2 cellular contexts compared by ENCODE assay signal in the genomic region with DNA sequence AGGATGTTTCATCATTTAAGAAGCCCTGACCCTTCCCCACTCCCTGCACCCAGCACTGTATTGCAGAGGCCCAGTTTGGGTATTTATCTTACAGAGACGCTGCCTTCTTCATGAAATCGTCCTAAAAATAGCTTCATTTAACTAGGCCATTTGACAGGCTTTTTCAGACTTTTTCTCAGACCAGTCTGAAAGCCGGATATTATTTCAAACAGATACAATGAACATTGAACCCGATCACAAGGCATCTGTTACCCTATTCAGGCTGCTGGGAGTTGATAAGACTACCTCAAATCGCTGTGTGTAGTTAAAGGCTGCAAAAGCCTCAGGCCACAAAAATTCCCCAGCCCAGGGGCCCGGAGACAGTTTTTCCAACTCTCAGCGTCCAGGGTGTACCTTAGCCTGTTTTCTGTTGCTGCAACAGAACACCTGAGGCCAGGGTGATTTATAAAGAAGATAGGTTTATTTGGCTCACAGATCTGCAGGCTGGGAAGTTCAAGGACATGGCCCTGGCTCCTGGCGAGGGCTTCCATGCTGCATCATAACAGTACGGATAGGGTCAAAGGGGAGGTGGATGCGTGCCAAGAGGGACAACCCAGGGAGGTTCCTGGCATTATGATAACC.
TF ChIP-seq lines count a peak whose summit lies in the region.

No MANE protein-coding gene starts in this region.

TF ChIP-seq in K562, 482 proteins besides CTCF, POLR2A, EP300 and RAD21 (continued from another document and continues in another):
- TF ChIP-seq STAT5A (IDR thresholded peaks at IDR 0.05; ENCODE audit: borderline replicate concordance, low read length) (peak; percentile 65), KLF16 (IDR thresholded peaks at IDR 0.05) (peak; percentile 74), ZNF584 (CRISPR knock-in tag; IDR thresholded peaks at IDR 0.05; ENCODE audit: low read depth) (no peak), GABPB1 (CRISPR knock-in tag; IDR thresholded peaks at IDR 0.05) (no peak), HMGN3 (IDR thresholded peaks at IDR 0.05; ENCODE audit: borderline replicate concordance, extremely low read depth, insufficient read length, low read depth, low read length) (no peak), GTF2E2 (tag; IDR thresholded peaks at IDR 0.05) (peak; percentile 39; the same call in 1 of the 2 replicates), EHMT2 (IDR thresholded peaks at IDR 0.05) (no peak), MEF2A (IDR thresholded peaks at IDR 0.05; ENCODE audit: control insufficient read depth, low read depth, low read length) (peak; percentile 87), NR2C1 (IDR thresholded peaks at IDR 0.05) (peak; percentile 43; the same call in 1 of the 2 replicates), NR2C1 (tag; IDR thresholded peaks at IDR 0.05) (0 out of 2 replicates have a peak, but pooled peaks have one; percentile 20), SMAD4 (CRISPR knock-in tag; conservative IDR thresholded peaks at IDR 0.05) (peak; percentile 81), ARNT (IDR thresholded peaks at IDR 0.05) (peak in 1 of 2 experiments; percentile 26; a peak in 1 of 4 replicates), SMAD3 (CRISPR knock-in tag; conservative IDR thresholded peaks at IDR 0.05) (no peak), CSDE1 (IDR thresholded peaks at IDR 0.05) (no peak), TEAD1 (CRISPR knock-in tag; IDR thresholded peaks at IDR 0.05) (peak in 1 of 2 experiments; percentile 9; a peak in 1 of 4 replicates), MTA2 (IDR thresholded peaks at IDR 0.05; ENCODE audit: low read depth) (peak; percentile 64), CREB1 (IDR thresholded peaks at IDR 0.05) (peak; percentile 13; the same call in 1 of the 2 replicates), CREB1 (CRISPR knock-in tag; IDR thresholded peaks at IDR 0.05) (no peak)
- TF ChIP-seq, protein P1, sequence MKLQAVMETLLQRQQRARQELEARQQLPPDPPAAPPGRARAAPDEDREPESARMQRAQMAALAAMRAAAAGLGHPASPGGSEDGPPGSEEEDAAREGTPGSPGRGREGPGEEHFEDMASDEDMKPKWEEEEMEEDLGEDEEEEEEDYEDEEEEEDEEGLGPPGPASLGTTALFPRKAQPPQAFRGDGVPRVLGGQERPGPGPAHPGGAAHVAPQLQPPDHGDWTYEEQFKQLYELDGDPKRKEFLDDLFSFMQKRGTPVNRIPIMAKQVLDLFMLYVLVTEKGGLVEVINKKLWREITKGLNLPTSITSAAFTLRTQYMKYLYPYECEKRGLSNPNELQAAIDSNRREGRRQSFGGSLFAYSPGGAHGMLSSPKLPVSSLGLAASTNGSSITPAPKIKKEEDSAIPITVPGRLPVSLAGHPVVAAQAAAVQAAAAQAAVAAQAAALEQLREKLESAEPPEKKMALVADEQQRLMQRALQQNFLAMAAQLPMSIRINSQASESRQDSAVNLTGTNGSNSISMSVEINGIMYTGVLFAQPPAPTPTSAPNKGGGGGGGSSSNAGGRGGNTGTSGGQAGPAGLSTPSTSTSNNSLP (IDR thresholded peaks at IDR 0.05; ENCODE audit: borderline replicate concordance, low read depth, low read length): no peak
- TF ChIP-seq, protein P2, sequence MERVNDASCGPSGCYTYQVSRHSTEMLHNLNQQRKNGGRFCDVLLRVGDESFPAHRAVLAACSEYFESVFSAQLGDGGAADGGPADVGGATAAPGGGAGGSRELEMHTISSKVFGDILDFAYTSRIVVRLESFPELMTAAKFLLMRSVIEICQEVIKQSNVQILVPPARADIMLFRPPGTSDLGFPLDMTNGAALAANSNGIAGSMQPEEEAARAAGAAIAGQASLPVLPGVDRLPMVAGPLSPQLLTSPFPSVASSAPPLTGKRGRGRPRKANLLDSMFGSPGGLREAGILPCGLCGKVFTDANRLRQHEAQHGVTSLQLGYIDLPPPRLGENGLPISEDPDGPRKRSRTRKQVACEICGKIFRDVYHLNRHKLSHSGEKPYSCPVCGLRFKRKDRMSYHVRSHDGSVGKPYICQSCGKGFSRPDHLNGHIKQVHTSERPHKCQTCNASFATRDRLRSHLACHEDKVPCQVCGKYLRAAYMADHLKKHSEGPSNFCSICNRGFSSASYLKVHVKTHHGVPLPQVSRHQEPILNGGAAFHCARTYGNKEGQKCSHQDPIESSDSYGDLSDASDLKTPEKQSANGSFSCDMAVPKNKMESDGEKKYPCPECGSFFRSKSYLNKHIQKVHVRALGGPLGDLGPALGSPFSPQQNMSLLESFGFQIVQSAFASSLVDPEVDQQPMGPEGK (CRISPR knock-in tag; IDR thresholded peaks at IDR 0.05; ENCODE audit: borderline replicate concordance): no peak
- TF ChIP-seq, protein P3, sequence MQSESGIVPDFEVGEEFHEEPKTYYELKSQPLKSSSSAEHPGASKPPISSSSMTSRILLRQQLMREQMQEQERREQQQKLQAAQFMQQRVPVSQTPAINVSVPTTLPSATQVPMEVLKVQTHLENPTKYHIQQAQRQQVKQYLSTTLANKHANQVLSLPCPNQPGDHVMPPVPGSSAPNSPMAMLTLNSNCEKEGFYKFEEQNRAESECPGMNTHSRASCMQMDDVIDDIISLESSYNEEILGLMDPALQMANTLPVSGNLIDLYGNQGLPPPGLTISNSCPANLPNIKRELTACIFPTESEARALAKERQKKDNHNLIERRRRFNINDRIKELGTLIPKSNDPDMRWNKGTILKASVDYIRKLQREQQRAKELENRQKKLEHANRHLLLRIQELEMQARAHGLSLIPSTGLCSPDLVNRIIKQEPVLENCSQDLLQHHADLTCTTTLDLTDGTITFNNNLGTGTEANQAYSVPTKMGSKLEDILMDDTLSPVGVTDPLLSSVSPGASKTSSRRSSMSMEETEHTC (IDR thresholded peaks at IDR 0.05): no peak
- TF ChIP-seq, protein P4, sequence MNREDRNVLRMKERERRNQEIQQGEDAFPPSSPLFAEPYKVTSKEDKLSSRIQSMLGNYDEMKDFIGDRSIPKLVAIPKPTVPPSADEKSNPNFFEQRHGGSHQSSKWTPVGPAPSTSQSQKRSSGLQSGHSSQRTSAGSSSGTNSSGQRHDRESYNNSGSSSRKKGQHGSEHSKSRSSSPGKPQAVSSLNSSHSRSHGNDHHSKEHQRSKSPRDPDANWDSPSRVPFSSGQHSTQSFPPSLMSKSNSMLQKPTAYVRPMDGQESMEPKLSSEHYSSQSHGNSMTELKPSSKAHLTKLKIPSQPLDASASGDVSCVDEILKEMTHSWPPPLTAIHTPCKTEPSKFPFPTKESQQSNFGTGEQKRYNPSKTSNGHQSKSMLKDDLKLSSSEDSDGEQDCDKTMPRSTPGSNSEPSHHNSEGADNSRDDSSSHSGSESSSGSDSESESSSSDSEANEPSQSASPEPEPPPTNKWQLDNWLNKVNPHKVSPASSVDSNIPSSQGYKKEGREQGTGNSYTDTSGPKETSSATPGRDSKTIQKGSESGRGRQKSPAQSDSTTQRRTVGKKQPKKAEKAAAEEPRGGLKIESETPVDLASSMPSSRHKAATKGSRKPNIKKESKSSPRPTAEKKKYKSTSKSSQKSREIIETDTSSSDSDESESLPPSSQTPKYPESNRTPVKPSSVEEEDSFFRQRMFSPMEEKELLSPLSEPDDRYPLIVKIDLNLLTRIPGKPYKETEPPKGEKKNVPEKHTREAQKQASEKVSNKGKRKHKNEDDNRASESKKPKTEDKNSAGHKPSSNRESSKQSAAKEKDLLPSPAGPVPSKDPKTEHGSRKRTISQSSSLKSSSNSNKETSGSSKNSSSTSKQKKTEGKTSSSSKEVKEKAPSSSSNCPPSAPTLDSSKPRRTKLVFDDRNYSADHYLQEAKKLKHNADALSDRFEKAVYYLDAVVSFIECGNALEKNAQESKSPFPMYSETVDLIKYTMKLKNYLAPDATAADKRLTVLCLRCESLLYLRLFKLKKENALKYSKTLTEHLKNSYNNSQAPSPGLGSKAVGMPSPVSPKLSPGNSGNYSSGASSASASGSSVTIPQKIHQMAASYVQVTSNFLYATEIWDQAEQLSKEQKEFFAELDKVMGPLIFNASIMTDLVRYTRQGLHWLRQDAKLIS (CRISPR knock-in tag; IDR thresholded peaks at IDR 0.05): no peak

TF ChIP-seq in HepG2, 621 proteins besides CTCF, POLR2A, EP300 and RAD21 (continued from another document and continues in another):
- TF ChIP-seq, protein P5, sequence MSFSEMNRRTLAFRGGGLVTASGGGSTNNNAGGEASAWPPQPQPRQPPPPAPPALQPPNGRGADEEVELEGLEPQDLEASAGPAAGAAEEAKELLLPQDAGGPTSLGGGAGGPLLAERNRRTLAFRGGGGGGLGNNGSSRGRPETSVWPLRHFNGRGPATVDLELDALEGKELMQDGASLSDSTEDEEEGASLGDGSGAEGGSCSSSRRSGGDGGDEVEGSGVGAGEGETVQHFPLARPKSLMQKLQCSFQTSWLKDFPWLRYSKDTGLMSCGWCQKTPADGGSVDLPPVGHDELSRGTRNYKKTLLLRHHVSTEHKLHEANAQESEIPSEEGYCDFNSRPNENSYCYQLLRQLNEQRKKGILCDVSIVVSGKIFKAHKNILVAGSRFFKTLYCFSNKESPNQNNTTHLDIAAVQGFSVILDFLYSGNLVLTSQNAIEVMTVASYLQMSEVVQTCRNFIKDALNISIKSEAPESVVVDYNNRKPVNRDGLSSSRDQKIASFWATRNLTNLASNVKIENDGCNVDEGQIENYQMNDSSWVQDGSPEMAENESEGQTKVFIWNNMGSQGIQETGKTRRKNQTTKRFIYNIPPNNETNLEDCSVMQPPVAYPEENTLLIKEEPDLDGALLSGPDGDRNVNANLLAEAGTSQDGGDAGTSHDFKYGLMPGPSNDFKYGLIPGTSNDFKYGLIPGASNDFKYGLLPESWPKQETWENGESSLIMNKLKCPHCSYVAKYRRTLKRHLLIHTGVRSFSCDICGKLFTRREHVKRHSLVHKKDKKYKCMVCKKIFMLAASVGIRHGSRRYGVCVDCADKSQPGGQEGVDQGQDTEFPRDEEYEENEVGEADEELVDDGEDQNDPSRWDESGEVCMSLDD (CRISPR knock-in tag; IDR thresholded peaks at IDR 0.05; ENCODE audit: borderline replicate concordance): no peak
- 0 out of 2 replicates have a peak, but pooled peaks have one; percentile 18 for TF ChIP-seq FOXJ3 (CRISPR knock-in tag; IDR thresholded peaks at IDR 0.05; ENCODE audit: borderline replicate concordance)
- peak; percentile 84 to 87 for TF ChIP-seq NR2F1 (CRISPR knock-in tag; IDR thresholded peaks at IDR 0.05)
- no peak for TF ChIP-seq RFX5 (IDR thresholded peaks at IDR 0.05; ENCODE audit: low read depth, low read length)
- TF ChIP-seq, protein P6, sequence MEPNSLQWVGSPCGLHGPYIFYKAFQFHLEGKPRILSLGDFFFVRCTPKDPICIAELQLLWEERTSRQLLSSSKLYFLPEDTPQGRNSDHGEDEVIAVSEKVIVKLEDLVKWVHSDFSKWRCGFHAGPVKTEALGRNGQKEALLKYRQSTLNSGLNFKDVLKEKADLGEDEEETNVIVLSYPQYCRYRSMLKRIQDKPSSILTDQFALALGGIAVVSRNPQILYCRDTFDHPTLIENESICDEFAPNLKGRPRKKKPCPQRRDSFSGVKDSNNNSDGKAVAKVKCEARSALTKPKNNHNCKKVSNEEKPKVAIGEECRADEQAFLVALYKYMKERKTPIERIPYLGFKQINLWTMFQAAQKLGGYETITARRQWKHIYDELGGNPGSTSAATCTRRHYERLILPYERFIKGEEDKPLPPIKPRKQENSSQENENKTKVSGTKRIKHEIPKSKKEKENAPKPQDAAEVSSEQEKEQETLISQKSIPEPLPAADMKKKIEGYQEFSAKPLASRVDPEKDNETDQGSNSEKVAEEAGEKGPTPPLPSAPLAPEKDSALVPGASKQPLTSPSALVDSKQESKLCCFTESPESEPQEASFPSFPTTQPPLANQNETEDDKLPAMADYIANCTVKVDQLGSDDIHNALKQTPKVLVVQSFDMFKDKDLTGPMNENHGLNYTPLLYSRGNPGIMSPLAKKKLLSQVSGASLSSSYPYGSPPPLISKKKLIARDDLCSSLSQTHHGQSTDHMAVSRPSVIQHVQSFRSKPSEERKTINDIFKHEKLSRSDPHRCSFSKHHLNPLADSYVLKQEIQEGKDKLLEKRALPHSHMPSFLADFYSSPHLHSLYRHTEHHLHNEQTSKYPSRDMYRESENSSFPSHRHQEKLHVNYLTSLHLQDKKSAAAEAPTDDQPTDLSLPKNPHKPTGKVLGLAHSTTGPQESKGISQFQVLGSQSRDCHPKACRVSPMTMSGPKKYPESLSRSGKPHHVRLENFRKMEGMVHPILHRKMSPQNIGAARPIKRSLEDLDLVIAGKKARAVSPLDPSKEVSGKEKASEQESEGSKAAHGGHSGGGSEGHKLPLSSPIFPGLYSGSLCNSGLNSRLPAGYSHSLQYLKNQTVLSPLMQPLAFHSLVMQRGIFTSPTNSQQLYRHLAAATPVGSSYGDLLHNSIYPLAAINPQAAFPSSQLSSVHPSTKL (CRISPR knock-in tag; IDR thresholded peaks at IDR 0.05): peak; percentile 70
- TF ChIP-seq, protein P1 (IDR thresholded peaks at IDR 0.05; ENCODE audit: low read depth, low read length): peak; percentile 75; the same call in 1 of the 2 replicates
- 0 out of 2 replicates have a peak, but pooled peaks have one; percentile 32 for TF ChIP-seq KDM2A (CRISPR knock-in tag; IDR thresholded peaks at IDR 0.05; ENCODE audit: borderline replicate concordance, low read depth)
- no peak for TF ChIP-seq FOXP1 (IDR thresholded peaks at IDR 0.05)
- peak; percentile 40; the same call in 1 of the 2 replicates for TF ChIP-seq FOXP1 (CRISPR knock-in tag; IDR thresholded peaks at IDR 0.05)
- TF ChIP-seq CREB1 (IDR thresholded peaks at IDR 0.05): no peak
- TF ChIP-seq CREB1 (CRISPR knock-in tag; IDR thresholded peaks at IDR 0.05): peak; percentile 52; the same call in 1 of the 2 replicates
- TF ChIP-seq SOX6 (IDR thresholded peaks at IDR 0.05): no peak
- peak; percentile 73 for TF ChIP-seq SOX6 (CRISPR knock-in tag; IDR thresholded peaks at IDR 0.05)
- TF ChIP-seq PHF21A (CRISPR knock-in tag; IDR thresholded peaks at IDR 0.05): peak; percentile 83; the same call in 1 of the 2 replicates
- 0 out of 2 replicates have a peak, but pooled peaks have one; percentile 19 for TF ChIP-seq YEATS4 (CRISPR knock-in tag; IDR thresholded peaks at IDR 0.05; ENCODE audit: borderline replicate concordance)
- TF ChIP-seq, protein P7, sequence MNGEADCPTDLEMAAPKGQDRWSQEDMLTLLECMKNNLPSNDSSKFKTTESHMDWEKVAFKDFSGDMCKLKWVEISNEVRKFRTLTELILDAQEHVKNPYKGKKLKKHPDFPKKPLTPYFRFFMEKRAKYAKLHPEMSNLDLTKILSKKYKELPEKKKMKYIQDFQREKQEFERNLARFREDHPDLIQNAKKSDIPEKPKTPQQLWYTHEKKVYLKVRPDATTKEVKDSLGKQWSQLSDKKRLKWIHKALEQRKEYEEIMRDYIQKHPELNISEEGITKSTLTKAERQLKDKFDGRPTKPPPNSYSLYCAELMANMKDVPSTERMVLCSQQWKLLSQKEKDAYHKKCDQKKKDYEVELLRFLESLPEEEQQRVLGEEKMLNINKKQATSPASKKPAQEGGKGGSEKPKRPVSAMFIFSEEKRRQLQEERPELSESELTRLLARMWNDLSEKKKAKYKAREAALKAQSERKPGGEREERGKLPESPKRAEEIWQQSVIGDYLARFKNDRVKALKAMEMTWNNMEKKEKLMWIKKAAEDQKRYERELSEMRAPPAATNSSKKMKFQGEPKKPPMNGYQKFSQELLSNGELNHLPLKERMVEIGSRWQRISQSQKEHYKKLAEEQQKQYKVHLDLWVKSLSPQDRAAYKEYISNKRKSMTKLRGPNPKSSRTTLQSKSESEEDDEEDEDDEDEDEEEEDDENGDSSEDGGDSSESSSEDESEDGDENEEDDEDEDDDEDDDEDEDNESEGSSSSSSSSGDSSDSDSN (CRISPR knock-in tag; IDR thresholded peaks at IDR 0.05): 0 out of 2 replicates have a peak, but pooled peaks have one; percentile 31
